8 cellular contexts compared by ENCODE assay signal in the genomic region with DNA sequence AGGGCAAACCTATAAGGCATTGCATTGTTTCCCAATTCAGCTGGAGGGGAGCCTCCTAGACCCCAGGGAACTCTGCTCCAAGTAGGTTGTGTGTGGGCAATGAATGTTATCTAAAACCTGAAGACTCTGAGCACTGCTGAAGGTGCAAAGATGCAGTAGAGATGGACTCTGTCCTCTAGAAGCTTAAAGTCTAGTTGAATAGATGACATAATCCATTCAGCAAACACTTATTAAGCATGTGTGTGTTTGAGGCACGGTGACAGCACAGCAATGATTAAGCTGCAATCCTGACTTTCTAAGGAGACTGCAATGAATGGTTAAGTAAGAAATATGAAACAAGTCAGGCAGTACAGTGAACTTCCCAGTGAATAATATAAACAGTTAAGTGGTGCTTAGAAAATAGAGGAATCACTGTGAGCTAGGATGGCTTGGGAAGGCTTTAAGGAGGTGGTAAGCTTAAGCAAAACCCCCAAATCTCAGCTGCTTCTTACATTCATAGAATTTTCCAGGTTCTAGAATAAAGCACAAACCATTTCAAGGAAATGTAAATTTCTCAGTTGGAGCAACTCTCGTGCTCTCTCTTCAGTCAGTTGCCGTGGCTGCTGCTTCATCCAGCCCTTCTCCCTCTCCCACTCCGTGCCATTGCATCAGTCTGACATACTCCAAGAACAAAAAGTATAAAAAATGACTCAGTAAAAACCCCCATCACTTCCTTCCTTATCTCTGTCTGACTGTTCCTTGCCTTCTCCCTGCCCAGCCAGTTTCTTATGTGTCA. TPM values are rescaled to one million over a fixed set of nuclear protein-coding genes. Genes with fewer than 3 reads are reported as not detected.
DNase-seq lines count a peak whose midpoint lies in the region; ATAC-seq, FAIRE-seq and TF ChIP-seq lines count a peak whose summit lies in the region.

No MANE protein-coding gene starts in this region.

- intact Hi-C loops in HepG2 (cut with micrococcal nuclease; ENCODE audit: unreplicated experiment) (no loop called here), lower leg skin (cut with DNase I; ENCODE audit: low total_unique reads) (no loop called here)

- TF ChIP-seq POLR2A in HepG2 (IDR thresholded peaks at IDR 0.05; ENCODE audit: insufficient read depth in 1 of 2, low read depth in 2 of 2, low read length in 2 of 2) = no peak
- TF ChIP-seq POLR2A in lower leg skin (IDR thresholded peaks at IDR 0.05) = no peak

- POLR2A ChIA-PET in HepG2 (lab: Yijun Ruan, JAX) = interaction anchor here (0.7 to 7.5 kb wide), 9 partner anchors 11 to 360 kb away, joined by 3 to 104 read pairs (median 4); a partner anchor contains a TSS

- H3K36me3 Mint-ChIP-seq in astrocyte (ENCODE audit: low read depth, unreplicated experiment) = peaks cover 32% of the 10 kb centered on the region

- no peak for TF ChIP-seq CTCF in astrocyte (IDR thresholded peaks at IDR 0.05; ENCODE audit: insufficient read depth, low read depth, low read length)
- no peak for TF ChIP-seq CTCF in HepG2 (CRISPR knock-in tag; IDR thresholded peaks at IDR 0.05)
- TF ChIP-seq CTCF in lower leg skin (IDR thresholded peaks at IDR 0.05) = no peak

- peak; percentile 90 for ATAC-seq in HepG2
- no peak for ATAC-seq in GM21825 (IDR thresholded peaks at IDR 0.05; ENCODE audit: unreplicated experiment)
- no peak for ATAC-seq in HG02571 (IDR thresholded peaks at IDR 0.05; ENCODE audit: unreplicated experiment)
- ATAC-seq in HG03175 (IDR thresholded peaks at IDR 0.05; ENCODE audit: unreplicated experiment) = no peak

- peak in 1 of 2 experiments; percentile 92; a peak in 2 of 4 replicates for TF ChIP-seq EP300 in HepG2 (IDR thresholded peaks at IDR 0.05; ENCODE audit: low read depth in 2 of 2, low read length in 2 of 2)
- TF ChIP-seq EP300 in HepG2 (CRISPR knock-in tag; IDR thresholded peaks at IDR 0.05; ENCODE audit: borderline replicate concordance) = peak; percentile 61; the same call in 1 of the 2 replicates

- no peak for TF ChIP-seq RAD21 in HepG2 (CRISPR knock-in tag; IDR thresholded peaks at IDR 0.05)

- H3K27ac Mint-ChIP-seq in astrocyte (ENCODE audit: unreplicated experiment) = peak overlapping the region; percentile 97

- H3K79me2 ChIP-seq in astrocyte (ENCODE audit: insufficient read depth, low read length) (peaks cover 7% of the 10 kb centered on the region), HepG2 (ENCODE audit: insufficient read depth, low read length) (no peaks in the 10 kb centered on the region)

- H3K27ac ChIP-seq in astrocyte (ENCODE audit: low read depth, low read length) (peak overlapping the region; percentile 88), HepG2 (ENCODE audit: extremely low read length, insufficient read depth, low read length) (peak overlapping the region; percentile 55)

- peaks cover 47% of the 10 kb centered on the region for H3K4me1 Mint-ChIP-seq in astrocyte (ENCODE audit: low read depth, unreplicated experiment)

- 24% methylated on average over 4 of the region's 4 CpGs for WGBS in HepG2 (ENCODE audit: low lambda C conversion rate)
- 74 to 77% methylated on average over 4 of the region's 4 CpGs for WGBS in lower leg skin, 2 donors

- no peaks in the 10 kb centered on the region for H3K27me3 ChIP-seq in astrocyte (ENCODE audit: insufficient read depth, low read length)
- no peaks in the 10 kb centered on the region for H3K27me3 ChIP-seq in HepG2 (ENCODE audit: control insufficient read depth in 1 of 2, insufficient read depth in 2 of 2, low read length in 2 of 2)

- H2AFZ ChIP-seq in astrocyte (ENCODE audit: low read depth, low read length) = peak overlapping the region; percentile 30
- H2AFZ ChIP-seq in HepG2 (ENCODE audit: low read length) = no peak overlapping the region

- no peak for FAIRE-seq in astrocyte (lab: Jason Lieb, UNC)
- FAIRE-seq in HepG2 (lab: Jason Lieb, UNC) = peak; percentile 88

- H3K4me3 ChIP-seq in astrocyte (ENCODE audit: insufficient read depth, low read depth, low read length) (peak overlapping the region; percentile 26), HepG2 (replicated peaks in 1 of 3; ENCODE audit: insufficient read depth in 1 of 3, low read depth in 2 of 3, low read length in 3 of 3) (peak overlapping the region in 1 of 3 experiments; percentile 13; a peak in 1 of 6 replicates), lower leg skin (ENCODE audit: low read depth, poor library complexity, severe bottlenecking) (no peak overlapping the region)

- no peaks in the 10 kb centered on the region for H3K9me3 ChIP-seq in astrocyte (ENCODE audit: insufficient read depth, low read depth, low read length)
- no peaks in the 10 kb centered on the region for H3K9me3 ChIP-seq in HepG2 (ENCODE audit: low read length)

- DNase-seq in AG08396 (ENCODE audit: low spot score) (peak; percentile 81), HT-29 (ENCODE audit: low spot score) (peak; percentile 16), astrocyte (ENCODE audit: low read depth) (peak; percentile 86), HepG2 (ENCODE audit: low spot score) (peak; percentile 85), lower leg skin (ENCODE audit: low spot score in 2 of 2) (no peak)

- H3K9ac ChIP-seq in astrocyte (ENCODE audit: low read length) (peak overlapping the region; percentile 78), HepG2 (ENCODE audit: insufficient read depth, low read depth, low read length) (peak overlapping the region; percentile 24; the same call in 1 of the 2 replicates)

- peaks cover 19% of the 10 kb centered on the region for H3K36me3 ChIP-seq in astrocyte (ENCODE audit: insufficient read depth, low read length)
- peaks cover 18 to 40% of the 10 kb centered on the region in 2 experiments for H3K36me3 ChIP-seq in HepG2 (replicated peaks in 1 of 2; ENCODE audit: control insufficient read depth in 1 of 2, insufficient read depth in 2 of 2, low read length in 2 of 2)

- H3K9me3 Mint-ChIP-seq in astrocyte (ENCODE audit: unreplicated experiment) = peaks cover 2% of the 10 kb centered on the region

- no peaks in the 10 kb centered on the region for H3K27me3 Mint-ChIP-seq in astrocyte (ENCODE audit: low read depth, unreplicated experiment)

- CTCF ChIA-PET in HepG2 (lab: Yijun Ruan, JAX; ENCODE audit: low intra/inter-chr PET ratio, low total read pairs) = no interaction called here

- in situ Hi-C loops in HepG2 (cut with HindIII; ENCODE audit: extremely low pct_ligation_motif_present, low pct_unique_long_range_greater_than_20kb) = no loop called here

- BruUV-seq in HepG2 (replicated peaks; lab: Mats Ljungman, UMichigan) = no TSS peak

- peaks cover 26% of the 10 kb centered on the region for H3K4me1 ChIP-seq in astrocyte (ENCODE audit: insufficient read depth, low read length)
- peaks cover 34% of the 10 kb centered on the region for H3K4me1 ChIP-seq in HepG2 (ENCODE audit: insufficient read depth, low read length)

- H3K4me2 ChIP-seq in astrocyte (ENCODE audit: low read length) = peak overlapping the region; percentile 82
- peak overlapping the region; percentile 57 for H3K4me2 ChIP-seq in HepG2 (ENCODE audit: low read depth, low read length)

- H3K4me3 Mint-ChIP-seq in astrocyte (ENCODE audit: unreplicated experiment) = peak overlapping the region; percentile 63

- H4K20me1 ChIP-seq in astrocyte (ENCODE audit: insufficient read depth, low read length) (no peaks in the 10 kb centered on the region), HepG2 (ENCODE audit: insufficient read depth, low read length) (no peaks in the 10 kb centered on the region)

RNA-seq across cellular contexts. Expression of a gene that starts 19.1 kb away (rescaled TPM):
- 18.3 and 22.3 TPM in 2 replicates for total RNA-seq in HT-29 (2014; rRNA removed; shearing (Covaris generic))
- 26.2 and 29.2 TPM in 2 replicates for total RNA-seq in astrocyte
- 6.4 and 7.7 TPM in 2 replicates for total RNA-seq in HepG2 (2016; rRNA removed; fragmentation: Illumina TruSeq; extraction: Trizol)
- 0.61 and 2.0 TPM in 2 replicates for total RNA-seq in HepG2 (2016; cell fraction: cytosol; rRNA removed; fragmentation: Illumina TruSeq; extraction: Trizol; ENCODE audit: low read depth)
- 6.1 and 7.8 TPM in 2 replicates for total RNA-seq in HepG2 (2016; cell fraction: insoluble cytoplasmic fraction; rRNA removed; fragmentation: Illumina TruSeq; extraction: Trizol)
- total RNA-seq in HepG2 (2016; cell fraction: membrane; rRNA removed; fragmentation: Illumina TruSeq; extraction: Trizol) = 3.1 and 3.6 TPM in 2 replicates
- 11.9 and 13.4 TPM in 2 replicates for total RNA-seq in HepG2 (2016; cell fraction: nucleus; rRNA removed; fragmentation: Illumina TruSeq; extraction: Trizol)
- 12.0 and 14.9 TPM in 2 replicates for polyA plus RNA-seq in HepG2 (2011; rRNA removed)
- 5.2 and 7.3 TPM in 2 replicates for polyA plus RNA-seq in HepG2 (2011; cell fraction: cytosol; rRNA removed)
- polyA plus RNA-seq in HepG2 (2011; cell fraction: nucleus; rRNA removed) = 15.4 and 18.9 TPM in 2 replicates
- 6.1 and 8.3 TPM in 2 replicates for polyA plus RNA-seq in HepG2 (2012)
- polyA plus RNA-seq in HepG2 (2016; cell fraction: cytosol; fragmentation: Illumina TruSeq; extraction: Trizol; ENCODE audit: low read depth) = 0.19 and 0.38 TPM in 2 replicates
- 5.4 and 6.9 TPM in 2 replicates for polyA plus RNA-seq in HepG2 (2016; cell fraction: insoluble cytoplasmic fraction; fragmentation: Illumina TruSeq; extraction: Trizol; ENCODE audit: low read depth)
- polyA plus RNA-seq in HepG2 (2016; cell fraction: membrane; fragmentation: Illumina TruSeq; extraction: Trizol; ENCODE audit: low read depth) = 1.2 and 1.5 TPM in 2 replicates
- polyA plus RNA-seq in HepG2 (2016; cell fraction: nucleus; fragmentation: Illumina TruSeq; extraction: Trizol; ENCODE audit: insufficient read depth, low read depth) = 14.2 and 17.0 TPM in 2 replicates
- polyA minus RNA-seq in HepG2 (2011; rRNA and poly(A)+ RNA removed; ENCODE audit: low replicate concordance) = 5.8 and 5.9 TPM in 2 replicates
- 7.4 and 8.8 TPM in 2 replicates for polyA minus RNA-seq in HepG2 (2011; cell fraction: cytosol; rRNA and poly(A)+ RNA removed)
- 22.0 and 25.4 TPM in 2 replicates for polyA minus RNA-seq in HepG2 (2011; cell fraction: nucleus; rRNA and poly(A)+ RNA removed)
- total RNA-seq in lower leg skin = 10 to 100 TPM; 19.1 to 26.6 (median 23.9) TPM

RNA-seq across cellular contexts. Expression of a gene that starts 27.4 kb away (rescaled TPM):
- total RNA-seq in HT-29 (2014; rRNA removed; shearing (Covaris generic)) = 1.1 and 2.1 TPM in 2 replicates
- total RNA-seq in astrocyte (0.23 and 0.26 TPM in 2 replicates), HepG2 (2016; rRNA removed; fragmentation: Illumina TruSeq; extraction: Trizol) (0.40 and 0.42 TPM in 2 replicates), lower leg skin (1,000 to 10,000 TPM in 1 of 4 donors, 100 to 1,000 TPM in 3; 771 to 1,715 (median 955) TPM)
- total RNA-seq in HepG2 (2016; cell fraction: cytosol; rRNA removed; fragmentation: Illumina TruSeq; extraction: Trizol; ENCODE audit: low read depth) = 0.18 TPM in 1 of 2 replicates, not detected in the other
- 0.32 and 0.40 TPM in 2 replicates for total RNA-seq in HepG2 (2016; cell fraction: insoluble cytoplasmic fraction; rRNA removed; fragmentation: Illumina TruSeq; extraction: Trizol)
- total RNA-seq in HepG2 (2016; cell fraction: membrane; rRNA removed; fragmentation: Illumina TruSeq; extraction: Trizol) = 0.28 and 0.34 TPM in 2 replicates
- total RNA-seq in HepG2 (2016; cell fraction: nucleus; rRNA removed; fragmentation: Illumina TruSeq; extraction: Trizol) = 0.47 and 0.50 TPM in 2 replicates
- 0.48 and 0.52 TPM in 2 replicates for polyA plus RNA-seq in HepG2 (2011; rRNA removed)
- 0.38 and 0.47 TPM in 2 replicates for polyA plus RNA-seq in HepG2 (2011; cell fraction: cytosol; rRNA removed)
- 1.1 and 1.8 TPM in 2 replicates for polyA plus RNA-seq in HepG2 (2011; cell fraction: nucleus; rRNA removed)
- 0.42 and 0.52 TPM in 2 replicates for polyA plus RNA-seq in HepG2 (2012)
- 0.07 TPM in 1 of 2 replicates, not detected in the other for polyA plus RNA-seq in HepG2 (2016; cell fraction: cytosol; fragmentation: Illumina TruSeq; extraction: Trizol; ENCODE audit: low read depth)
- polyA plus RNA-seq in HepG2 (2016; cell fraction: insoluble cytoplasmic fraction; fragmentation: Illumina TruSeq; extraction: Trizol; ENCODE audit: low read depth) = 0.32 and 0.34 TPM in 2 replicates
- 0.09 and 0.24 TPM in 2 replicates for polyA plus RNA-seq in HepG2 (2016; cell fraction: membrane; fragmentation: Illumina TruSeq; extraction: Trizol; ENCODE audit: low read depth)
- 0.92 and 1.1 TPM in 2 replicates for polyA plus RNA-seq in HepG2 (2016; cell fraction: nucleus; fragmentation: Illumina TruSeq; extraction: Trizol; ENCODE audit: insufficient read depth, low read depth)
- 0.14 and 0.48 TPM in 2 replicates for polyA minus RNA-seq in HepG2 (2011; rRNA and poly(A)+ RNA removed; ENCODE audit: low replicate concordance)
- 0.26 TPM in 1 of 2 replicates, not detected in the other for polyA minus RNA-seq in HepG2 (2011; cell fraction: cytosol; rRNA and poly(A)+ RNA removed)
- polyA minus RNA-seq in HepG2 (2011; cell fraction: nucleus; rRNA and poly(A)+ RNA removed) = 0.50 and 0.52 TPM in 2 replicates

RNA-seq across cellular contexts. Expression of a gene that starts 40.3 kb away (rescaled TPM):
- 19.2 and 22.4 TPM in 2 replicates for total RNA-seq in HT-29 (2014; rRNA removed; shearing (Covaris generic))
- total RNA-seq in astrocyte = 67.7 and 69.3 TPM in 2 replicates
- 54.6 and 80.8 TPM in 2 replicates for total RNA-seq in HepG2 (2016; rRNA removed; fragmentation: Illumina TruSeq; extraction: Trizol)
- 13.0 and 15.2 TPM in 2 replicates for total RNA-seq in HepG2 (2016; cell fraction: cytosol; rRNA removed; fragmentation: Illumina TruSeq; extraction: Trizol; ENCODE audit: low read depth)
- 59.4 and 85.2 TPM in 2 replicates for total RNA-seq in HepG2 (2016; cell fraction: insoluble cytoplasmic fraction; rRNA removed; fragmentation: Illumina TruSeq; extraction: Trizol)
- 21.7 and 25.5 TPM in 2 replicates for total RNA-seq in HepG2 (2016; cell fraction: membrane; rRNA removed; fragmentation: Illumina TruSeq; extraction: Trizol)
- total RNA-seq in HepG2 (2016; cell fraction: nucleus; rRNA removed; fragmentation: Illumina TruSeq; extraction: Trizol) = 45.4 and 52.3 TPM in 2 replicates
- polyA plus RNA-seq in HepG2 (2011; rRNA removed) = 36.4 and 49.8 TPM in 2 replicates
- polyA plus RNA-seq in HepG2 (2011; cell fraction: cytosol; rRNA removed) = 26.3 and 29.3 TPM in 2 replicates
- 27.6 and 33.0 TPM in 2 replicates for polyA plus RNA-seq in HepG2 (2011; cell fraction: nucleus; rRNA removed)
- polyA plus RNA-seq in HepG2 (2012) = 40.3 and 60.6 TPM in 2 replicates
- polyA plus RNA-seq in HepG2 (2016; cell fraction: cytosol; fragmentation: Illumina TruSeq; extraction: Trizol; ENCODE audit: low read depth) = 9.1 and 11.0 TPM in 2 replicates
- 115 and 135 TPM in 2 replicates for polyA plus RNA-seq in HepG2 (2016; cell fraction: insoluble cytoplasmic fraction; fragmentation: Illumina TruSeq; extraction: Trizol; ENCODE audit: low read depth)
- 21.0 and 25.0 TPM in 2 replicates for polyA plus RNA-seq in HepG2 (2016; cell fraction: membrane; fragmentation: Illumina TruSeq; extraction: Trizol; ENCODE audit: low read depth)
- 62.9 and 71.3 TPM in 2 replicates for polyA plus RNA-seq in HepG2 (2016; cell fraction: nucleus; fragmentation: Illumina TruSeq; extraction: Trizol; ENCODE audit: insufficient read depth, low read depth)
- 4.8 and 7.2 TPM in 2 replicates for polyA minus RNA-seq in HepG2 (2011; rRNA and poly(A)+ RNA removed; ENCODE audit: low replicate concordance)
- 23.3 and 24.0 TPM in 2 replicates for polyA minus RNA-seq in HepG2 (2011; cell fraction: cytosol; rRNA and poly(A)+ RNA removed)
- 32.4 and 45.5 TPM in 2 replicates for polyA minus RNA-seq in HepG2 (2011; cell fraction: nucleus; rRNA and poly(A)+ RNA removed)
- 10 to 100 TPM; 55.6 to 82.3 (median 60.2) TPM for total RNA-seq in lower leg skin

Comparison
In these comparisons a context has a peak if more than half of its experiments do, and no peak if none do; other contexts are left out.
1. DNase-seq: peak in AG08396 (single experiment), HT-29 (single experiment), astrocyte (single experiment) and HepG2 (single experiment); none in lower leg skin (0 of 2).
2. RNA of a gene that starts 27.4 kb away (total RNA-seq): 771 to 1,715 TPM in lower leg skin; 1.1 to 2.1 TPM in HT-29, 0.18 to 0.50 TPM in HepG2 and 0.23 to 0.26 TPM in astrocyte; every median in the first group is over 100 times any median in the second.